7 cellular contexts compared by ENCODE assay signal in genomic region chr19:29665826-29666633, GRCh38.
DNase-seq lines count a peak whose midpoint lies in the region; ATAC-seq, FAIRE-seq and TF ChIP-seq lines count a peak whose summit lies in the region.

No MANE protein-coding gene starts in this region.

- FAIRE-seq in D721Med (lab: Jason Lieb, UNC) = no peak

- no peak for TF ChIP-seq RAD21 in Ishikawa (IDR thresholded peaks at IDR 0.05; ENCODE audit: low read depth)

- DNase-seq in astrocyte of the hippocampus (ENCODE audit: low read depth, low spot score) (peak; percentile 76), NCI-H2196 (lab: John Stamatoyannopoulos, UW; ENCODE audit: unreplicated experiment) (no peak), D721Med (ENCODE audit: insufficient read length, low spot score) (no peak)

- TF ChIP-seq EP300 in Ishikawa (IDR thresholded peaks at IDR 0.05; ENCODE audit: borderline replicate concordance) = no peak

- H3K4me3 ChIP-seq in iPS-18c (ENCODE audit: insufficient read depth, low read depth, low read length) (peak overlapping the region; percentile 81), skin epidermis (peak overlapping the region; percentile 53 to 86 (median 78))

- TF ChIP-seq CTCF in D721Med (IDR thresholded peaks at IDR 0.05; ENCODE audit: insufficient read depth, missing control alignments) = no peak

- ATAC-seq in GM19023 (IDR thresholded peaks at IDR 0.05; ENCODE audit: unreplicated experiment) = peak; percentile 1

- peak overlapping the region; percentile 38 to 95 (median 86) for H3K27ac ChIP-seq in skin epidermis

- peaks cover 4% of the 10 kb centered on the region for H3K9me3 ChIP-seq in iPS-18c (ENCODE audit: control insufficient read depth, insufficient read depth, low read length)

TF ChIP-seq in Ishikawa, 13 proteins besides CTCF, POLR2A, EP300 and RAD21:
- TF ChIP-seq YY1 (IDR thresholded peaks at IDR 0.05; ENCODE audit: low read depth) (no peak), CEBPB (IDR thresholded peaks at IDR 0.05) (no peak), ZBTB7A (IDR thresholded peaks at IDR 0.05; ENCODE audit: low read depth) (no peak; the same call in 1 of the 2 replicates), MAX (IDR thresholded peaks at IDR 0.05) (peak; percentile 67; the same call in 1 of the 2 replicates), CREB1 (IDR thresholded peaks at IDR 0.05; ENCODE audit: low read depth) (no peak), FOXM1 (IDR thresholded peaks at IDR 0.05; ENCODE audit: borderline replicate concordance, low read depth) (no peak), TAF1 (IDR thresholded peaks at IDR 0.05; ENCODE audit: low read depth) (no peak), TEAD4 (IDR thresholded peaks at IDR 0.05) (peak; percentile 53), NFIC (IDR thresholded peaks at IDR 0.05) (no peak), EGR1 (IDR thresholded peaks at IDR 0.05) (no peak), TCF12 (IDR thresholded peaks at IDR 0.05; ENCODE audit: low read depth) (0 out of 2 replicates have a peak, but pooled peaks have one; percentile 7)
- TF ChIP-seq, protein P1, sequence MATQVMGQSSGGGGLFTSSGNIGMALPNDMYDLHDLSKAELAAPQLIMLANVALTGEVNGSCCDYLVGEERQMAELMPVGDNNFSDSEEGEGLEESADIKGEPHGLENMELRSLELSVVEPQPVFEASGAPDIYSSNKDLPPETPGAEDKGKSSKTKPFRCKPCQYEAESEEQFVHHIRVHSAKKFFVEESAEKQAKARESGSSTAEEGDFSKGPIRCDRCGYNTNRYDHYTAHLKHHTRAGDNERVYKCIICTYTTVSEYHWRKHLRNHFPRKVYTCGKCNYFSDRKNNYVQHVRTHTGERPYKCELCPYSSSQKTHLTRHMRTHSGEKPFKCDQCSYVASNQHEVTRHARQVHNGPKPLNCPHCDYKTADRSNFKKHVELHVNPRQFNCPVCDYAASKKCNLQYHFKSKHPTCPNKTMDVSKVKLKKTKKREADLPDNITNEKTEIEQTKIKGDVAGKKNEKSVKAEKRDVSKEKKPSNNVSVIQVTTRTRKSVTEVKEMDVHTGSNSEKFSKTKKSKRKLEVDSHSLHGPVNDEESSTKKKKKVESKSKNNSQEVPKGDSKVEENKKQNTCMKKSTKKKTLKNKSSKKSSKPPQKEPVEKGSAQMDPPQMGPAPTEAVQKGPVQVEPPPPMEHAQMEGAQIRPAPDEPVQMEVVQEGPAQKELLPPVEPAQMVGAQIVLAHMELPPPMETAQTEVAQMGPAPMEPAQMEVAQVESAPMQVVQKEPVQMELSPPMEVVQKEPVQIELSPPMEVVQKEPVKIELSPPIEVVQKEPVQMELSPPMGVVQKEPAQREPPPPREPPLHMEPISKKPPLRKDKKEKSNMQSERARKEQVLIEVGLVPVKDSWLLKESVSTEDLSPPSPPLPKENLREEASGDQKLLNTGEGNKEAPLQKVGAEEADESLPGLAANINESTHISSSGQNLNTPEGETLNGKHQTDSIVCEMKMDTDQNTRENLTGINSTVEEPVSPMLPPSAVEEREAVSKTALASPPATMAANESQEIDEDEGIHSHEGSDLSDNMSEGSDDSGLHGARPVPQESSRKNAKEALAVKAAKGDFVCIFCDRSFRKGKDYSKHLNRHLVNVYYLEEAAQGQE (IDR thresholded peaks at IDR 0.05; ENCODE audit: low read depth) = no peak
- TF ChIP-seq, protein P2, sequence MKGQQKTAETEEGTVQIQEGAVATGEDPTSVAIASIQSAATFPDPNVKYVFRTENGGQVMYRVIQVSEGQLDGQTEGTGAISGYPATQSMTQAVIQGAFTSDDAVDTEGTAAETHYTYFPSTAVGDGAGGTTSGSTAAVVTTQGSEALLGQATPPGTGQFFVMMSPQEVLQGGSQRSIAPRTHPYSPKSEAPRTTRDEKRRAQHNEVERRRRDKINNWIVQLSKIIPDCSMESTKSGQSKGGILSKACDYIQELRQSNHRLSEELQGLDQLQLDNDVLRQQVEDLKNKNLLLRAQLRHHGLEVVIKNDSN (IDR thresholded peaks at IDR 0.05) = no peak
